Comparison of ENCODE assay signal across 8 cellular contexts in genomic region chr5:132227485-132228240, GRCh38. TPM values are rescaled to one million over a fixed set of nuclear protein-coding genes. Genes with fewer than 3 reads are reported as not detected.
DNase-seq lines count a peak whose midpoint lies in the region; ATAC-seq and TF ChIP-seq lines count a peak whose summit lies in the region.

Gene P4HA2 (minus strand): TSS chr5:132227853. CDS start chr5:132218626, 9,227 bp downstream.

- H3K27me3 ChIP-seq in BJ (ENCODE audit: control insufficient read depth, insufficient read depth, low read length) (peaks cover 1% of the 10 kb centered on the region; the same call in 1 of the 2 replicates), muscle layer of duodenum (ENCODE audit: low read depth, low read length) (no peaks in the 10 kb centered on the region), subcutaneous abdominal adipose tissue (ENCODE audit: control insufficient read depth in 5 of 5, insufficient read depth in 4 of 5, low read length in 5 of 5) (peaks cover 0 to 3% (median 0%) of the 10 kb centered on the region in 5 donors)

- H3K4me3 ChIP-seq in BJ (ENCODE audit: low read depth, low read length), result peak within 1 kb of the TSS; percentile 61
- peak within 1 kb of the TSS; percentile 67 for H3K4me3 ChIP-seq in fibroblast of mammary gland (ENCODE audit: control insufficient read depth, low read depth, low read length)
- H3K4me3 ChIP-seq in muscle layer of duodenum (ENCODE audit: low read depth in 1 of 2, low read length in 2 of 2), result peak within 1 kb of the TSS; percentile 65 to 73
- peak within 1 kb of the TSS; percentile 65 to 77 (median 69) for H3K4me3 ChIP-seq in subcutaneous abdominal adipose tissue (ENCODE audit: low read depth in 1 of 5, low read length in 5 of 5)

- TF ChIP-seq CTCF in BJ (IDR thresholded peaks at IDR 0.05; ENCODE audit: insufficient read depth, low read depth, low read length) (peak; percentile 9; the same call in 1 of the 2 replicates), fibroblast of mammary gland (conservative IDR thresholded peaks at IDR 0.05; ENCODE audit: control insufficient read depth, insufficient read depth, low read depth, low read length) (no peak)

- peaks cover 14% of the 10 kb centered on the region for H3K4me1 Mint-ChIP-seq in activated T-cell treated with anti-CD3 and anti-CD28 coated beads, Interleukin-2, amount 50 U/mL, for 72 hours (ENCODE audit: low read depth)

- H3K36me3 Mint-ChIP-seq in activated T-cell treated with anti-CD3 and anti-CD28 coated beads, Interleukin-2, amount 50 U/mL, for 72 hours (ENCODE audit: insufficient read depth in 2 of 2), result no peaks in the 10 kb centered on the region

- no peak within 1 kb of the TSS for H3K27ac Mint-ChIP-seq in activated T-cell treated with anti-CD3 and anti-CD28 coated beads, Interleukin-2, amount 50 U/mL, for 72 hours

- H3K27me3 Mint-ChIP-seq in activated T-cell treated with anti-CD3 and anti-CD28 coated beads, Interleukin-2, amount 50 U/mL, for 72 hours (ENCODE audit: low read depth), result peaks cover 50% of the 10 kb centered on the region

- POLR2A ChIA-PET in BJ (lab: Charles Lee), result no interaction called here

- H3K9ac ChIP-seq in subcutaneous abdominal adipose tissue (ENCODE audit: low read length in 5 of 5), result peak within 1 kb of the TSS; percentile 51 to 90 (median 63)

- no peak for DNase-seq in BJ (ENCODE audit: low read depth)
- peak; percentile 86 for DNase-seq in NCI-H748 (lab: John Stamatoyannopoulos, UW; ENCODE audit: unreplicated experiment)
- peak; percentile 60 to 72 for DNase-seq in activated T-cell treated with anti-CD3 and anti-CD28 coated beads, Interleukin-2, amount 50 U/mL, for 72 hours
- DNase-seq in fibroblast of mammary gland (ENCODE audit: low read depth), result peak; percentile 67

- H3K9me3 ChIP-seq in muscle layer of duodenum (ENCODE audit: control insufficient read depth in 1 of 2, low read length in 2 of 2) (no peaks in the 10 kb centered on the region), subcutaneous abdominal adipose tissue (ENCODE audit: control insufficient read depth in 5 of 5, low read length in 5 of 5) (peaks cover 0 to 2% (median 0%) of the 10 kb centered on the region in 5 donors)

- no peaks in the 10 kb centered on the region for H3K36me3 ChIP-seq in BJ (ENCODE audit: control insufficient read depth, insufficient read depth, low read length)
- H3K36me3 ChIP-seq in muscle layer of duodenum (ENCODE audit: control insufficient read depth in 1 of 2, insufficient read depth in 2 of 2, low read length in 2 of 2), result no peaks in the 10 kb centered on the region
- no peaks in the 10 kb centered on the region for H3K36me3 ChIP-seq in subcutaneous abdominal adipose tissue (ENCODE audit: control insufficient read depth in 5 of 5, insufficient read depth in 5 of 5, low read length in 5 of 5)

- no peaks in the 10 kb centered on the region for H3K9me3 Mint-ChIP-seq in activated T-cell treated with anti-CD3 and anti-CD28 coated beads, Interleukin-2, amount 50 U/mL, for 72 hours

- peaks cover 20 to 48% of the 10 kb centered on the region in 2 donors for H3K4me1 ChIP-seq in muscle layer of duodenum (ENCODE audit: control insufficient read depth in 1 of 2, insufficient read depth in 2 of 2, low read length in 2 of 2)
- peaks cover 15 to 42% (median 29%) of the 10 kb centered on the region in 5 donors for H3K4me1 ChIP-seq in subcutaneous abdominal adipose tissue (ENCODE audit: control insufficient read depth in 5 of 5, insufficient read depth in 5 of 5, low read length in 5 of 5)

- H3K27ac ChIP-seq in muscle layer of duodenum (ENCODE audit: low read length) (peak within 1 kb of the TSS; percentile 78), subcutaneous abdominal adipose tissue (ENCODE audit: low read depth, low read length) (peak within 1 kb of the TSS; percentile 67)

- CTCF ChIA-PET in BJ (lab: Yijun Ruan, JAX), result interaction anchor here (0.6 to 4.1 kb wide), 11 partner anchors 10 to 277 kb away, joined by 3 to 46 read pairs (median 3); partner anchors contain the start of gene SLC22A4

- H3K4me3 Mint-ChIP-seq in activated T-cell treated with anti-CD3 and anti-CD28 coated beads, Interleukin-2, amount 50 U/mL, for 72 hours, result peak within 1 kb of the TSS; percentile 49 to 62

- ATAC-seq in GM18873 (IDR thresholded peaks at IDR 0.05; ENCODE audit: low FRiP score, unreplicated experiment) (peak; percentile 71), HG03103 (IDR thresholded peaks at IDR 0.05; ENCODE audit: low read depth, unreplicated experiment) (peak; percentile 81)
- ATAC-seq in activated T-cell treated with anti-CD3 and anti-CD28 coated beads, Interleukin-2, amount 50 U/mL, for 72 hours (replicated peaks in 1 of 2), result peak; percentile 84 to 88

RNA-seq across cellular contexts. Expression of gene P4HA2, which starts in this region (rescaled TPM):
- 372 and 435 TPM in 2 replicates for polyA plus RNA-seq in BJ (2011; rRNA removed)
- 131 and 175 TPM in 2 replicates for polyA minus RNA-seq in BJ (2011; rRNA and poly(A)+ RNA removed)
- 1 to 10 TPM; 3.2 to 5.9 TPM for total RNA-seq in activated T-cell treated with anti-CD3 and anti-CD28 coated beads, Interleukin-2, amount 50 U/mL, for 72 hours
